9 cellular contexts compared by ENCODE assay signal in genomic region chr9:84170521-84171141, GRCh38.
A peak's percentile ranks its signal among the peaks of the same experiment; 100 is the strongest.
DNase-seq lines count a peak whose midpoint lies in the region; ATAC-seq and TF ChIP-seq lines count a peak whose summit lies in the region.
"Had no signal": no experiment of that assay in that cellular context is flagged by ENCODE, and none has a peak within 500 bp of the region (broad histone marks: within the 10 kb centered on the region; RNA-seq: fewer than 3 reads in every experiment).

No MANE protein-coding gene starts in this region.

- intact Hi-C loops in left cardiac atrium (cut with DNase I), result loop anchor here in 1 of 2 donors (5.0 kb wide), 1 partner anchor 188 kb away; the partner anchor contains the start of genes HNRNPK and RMI1

- POLR2A ChIA-PET in WTC11 (lab: Charles Lee), result no interaction called here

- H3K27ac Mint-ChIP-seq in WTC11, result no peak overlapping the region
- H3K27ac Mint-ChIP-seq: memory B cell had no signal

- ATAC-seq in WTC11 (peak; percentile 75), left cardiac atrium (peak; percentile 97), GM18868 (IDR thresholded peaks at IDR 0.05; ENCODE audit: unreplicated experiment) (no peak)

- CTCF ChIA-PET in WTC11 (lab: Charles Lee), result no interaction called here

- H3K9me3 Mint-ChIP-seq in WTC11, result no peaks in the 10 kb centered on the region
- H3K9me3 Mint-ChIP-seq: memory B cell had no signal

- H3K4me3 Mint-ChIP-seq in WTC11, result no peak overlapping the region
- H3K4me3 Mint-ChIP-seq: memory B cell had no signal

- H3K27me3 Mint-ChIP-seq in WTC11 (ENCODE audit: low read depth), result no peaks in the 10 kb centered on the region

- in situ Hi-C loops in GM13977 (cut with MboI; ENCODE audit: low pct_unique_long_range_greater_than_20kb, low sequenced_read_pairs, unreplicated experiment), result loop anchor here (25.0 kb wide), 1 partner anchor 233 kb away; no protein-coding TSS in a partner anchor

- TF ChIP-seq CTCF in WTC11 (IDR thresholded peaks at IDR 0.05), result no peak
- TF ChIP-seq CTCF in GM13977 (IDR thresholded peaks at IDR 0.05; ENCODE audit: extremely low read depth, insufficient read depth, missing control alignments), result no peak

- DNase-seq in HK-2 (ENCODE audit: unreplicated experiment) (peak; percentile 88), WTC11 (ENCODE audit: low spot score) (peak; percentile 22), left cardiac atrium (peak; percentile 82), smooth muscle cell of the brain vasculature (ENCODE audit: low read depth, low spot score) (peak; percentile 79), GM13977 (ENCODE audit: low spot score) (no peak), SIG-M5 treated with dmso at 0.1 percent for 504 hours (lab: John Stamatoyannopoulos, UW; ENCODE audit: unreplicated experiment) (no peak), NCI-H128 (lab: John Stamatoyannopoulos, UW; ENCODE audit: unreplicated experiment) (no peak)

- H3K36me3 Mint-ChIP-seq in WTC11, result no peaks in the 10 kb centered on the region
- H3K36me3 Mint-ChIP-seq: memory B cell had no signal

- H3K4me1 Mint-ChIP-seq in WTC11, result peaks cover 11% of the 10 kb centered on the region
- H3K4me1 Mint-ChIP-seq: memory B cell had no signal

TF ChIP-seq in WTC11, 78 proteins besides CTCF, POLR2A, EP300 and RAD21:
- TF ChIP-seq, protein P1, sequence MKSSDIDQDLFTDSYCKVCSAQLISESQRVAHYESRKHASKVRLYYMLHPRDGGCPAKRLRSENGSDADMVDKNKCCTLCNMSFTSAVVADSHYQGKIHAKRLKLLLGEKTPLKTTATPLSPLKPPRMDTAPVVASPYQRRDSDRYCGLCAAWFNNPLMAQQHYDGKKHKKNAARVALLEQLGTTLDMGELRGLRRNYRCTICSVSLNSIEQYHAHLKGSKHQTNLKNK (CRISPR knock-in tag; IDR thresholded peaks at IDR 0.05), result no peak
- no peak for TF ChIP-seq ZNF671 (CRISPR knock-in tag; IDR thresholded peaks at IDR 0.05)
- TF ChIP-seq, protein P2, sequence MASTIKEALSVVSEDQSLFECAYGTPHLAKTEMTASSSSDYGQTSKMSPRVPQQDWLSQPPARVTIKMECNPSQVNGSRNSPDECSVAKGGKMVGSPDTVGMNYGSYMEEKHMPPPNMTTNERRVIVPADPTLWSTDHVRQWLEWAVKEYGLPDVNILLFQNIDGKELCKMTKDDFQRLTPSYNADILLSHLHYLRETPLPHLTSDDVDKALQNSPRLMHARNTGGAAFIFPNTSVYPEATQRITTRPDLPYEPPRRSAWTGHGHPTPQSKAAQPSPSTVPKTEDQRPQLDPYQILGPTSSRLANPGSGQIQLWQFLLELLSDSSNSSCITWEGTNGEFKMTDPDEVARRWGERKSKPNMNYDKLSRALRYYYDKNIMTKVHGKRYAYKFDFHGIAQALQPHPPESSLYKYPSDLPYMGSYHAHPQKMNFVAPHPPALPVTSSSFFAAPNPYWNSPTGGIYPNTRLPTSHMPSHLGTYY (CRISPR knock-in tag; IDR thresholded peaks at IDR 0.05), result no peak
- no peak for TF ChIP-seq IRF1 (CRISPR knock-in tag; IDR thresholded peaks at IDR 0.05)
- TF ChIP-seq GABPB1 (CRISPR knock-in tag; IDR thresholded peaks at IDR 0.05), result no peak
- TF ChIP-seq HMGXB4 (CRISPR knock-in tag; IDR thresholded peaks at IDR 0.05), result no peak
- TF ChIP-seq TEAD4 (CRISPR knock-in tag; IDR thresholded peaks at IDR 0.05), result no peak
- no peak for TF ChIP-seq KAT7 (CRISPR knock-in tag; IDR thresholded peaks at IDR 0.05; ENCODE audit: borderline replicate concordance)
- TF ChIP-seq, protein P3, sequence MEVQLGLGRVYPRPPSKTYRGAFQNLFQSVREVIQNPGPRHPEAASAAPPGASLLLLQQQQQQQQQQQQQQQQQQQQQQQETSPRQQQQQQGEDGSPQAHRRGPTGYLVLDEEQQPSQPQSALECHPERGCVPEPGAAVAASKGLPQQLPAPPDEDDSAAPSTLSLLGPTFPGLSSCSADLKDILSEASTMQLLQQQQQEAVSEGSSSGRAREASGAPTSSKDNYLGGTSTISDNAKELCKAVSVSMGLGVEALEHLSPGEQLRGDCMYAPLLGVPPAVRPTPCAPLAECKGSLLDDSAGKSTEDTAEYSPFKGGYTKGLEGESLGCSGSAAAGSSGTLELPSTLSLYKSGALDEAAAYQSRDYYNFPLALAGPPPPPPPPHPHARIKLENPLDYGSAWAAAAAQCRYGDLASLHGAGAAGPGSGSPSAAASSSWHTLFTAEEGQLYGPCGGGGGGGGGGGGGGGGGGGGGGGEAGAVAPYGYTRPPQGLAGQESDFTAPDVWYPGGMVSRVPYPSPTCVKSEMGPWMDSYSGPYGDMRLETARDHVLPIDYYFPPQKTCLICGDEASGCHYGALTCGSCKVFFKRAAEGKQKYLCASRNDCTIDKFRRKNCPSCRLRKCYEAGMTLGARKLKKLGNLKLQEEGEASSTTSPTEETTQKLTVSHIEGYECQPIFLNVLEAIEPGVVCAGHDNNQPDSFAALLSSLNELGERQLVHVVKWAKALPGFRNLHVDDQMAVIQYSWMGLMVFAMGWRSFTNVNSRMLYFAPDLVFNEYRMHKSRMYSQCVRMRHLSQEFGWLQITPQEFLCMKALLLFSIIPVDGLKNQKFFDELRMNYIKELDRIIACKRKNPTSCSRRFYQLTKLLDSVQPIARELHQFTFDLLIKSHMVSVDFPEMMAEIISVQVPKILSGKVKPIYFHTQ (CRISPR knock-in tag; IDR thresholded peaks at IDR 0.05), result no peak
- no peak for TF ChIP-seq NR1H2 (CRISPR knock-in tag; IDR thresholded peaks at IDR 0.05)
- no peak for TF ChIP-seq JUN (CRISPR knock-in tag; IDR thresholded peaks at IDR 0.05)
- no peak for TF ChIP-seq ELF4 (CRISPR knock-in tag; IDR thresholded peaks at IDR 0.05; ENCODE audit: low read depth)
- TF ChIP-seq NR3C1 (CRISPR knock-in tag; conservative IDR thresholded peaks at IDR 0.05; ENCODE audit: low read depth), result no peak
- no peak for TF ChIP-seq ZNF281 (CRISPR knock-in tag; IDR thresholded peaks at IDR 0.05)
- TF ChIP-seq, protein P4, sequence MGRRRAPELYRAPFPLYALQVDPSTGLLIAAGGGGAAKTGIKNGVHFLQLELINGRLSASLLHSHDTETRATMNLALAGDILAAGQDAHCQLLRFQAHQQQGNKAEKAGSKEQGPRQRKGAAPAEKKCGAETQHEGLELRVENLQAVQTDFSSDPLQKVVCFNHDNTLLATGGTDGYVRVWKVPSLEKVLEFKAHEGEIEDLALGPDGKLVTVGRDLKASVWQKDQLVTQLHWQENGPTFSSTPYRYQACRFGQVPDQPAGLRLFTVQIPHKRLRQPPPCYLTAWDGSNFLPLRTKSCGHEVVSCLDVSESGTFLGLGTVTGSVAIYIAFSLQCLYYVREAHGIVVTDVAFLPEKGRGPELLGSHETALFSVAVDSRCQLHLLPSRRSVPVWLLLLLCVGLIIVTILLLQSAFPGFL (CRISPR knock-in tag; IDR thresholded peaks at IDR 0.05; ENCODE audit: borderline replicate concordance), result no peak
- TF ChIP-seq CDX4 (CRISPR knock-in tag; IDR thresholded peaks at IDR 0.05; ENCODE audit: borderline replicate concordance), result no peak

Comparison
In these comparisons a context has a peak if more than half of its experiments do, and no peak if none do; other contexts are left out.
1. DNase-seq: peak in HK-2 (single experiment), WTC11 (single experiment), left cardiac atrium (single experiment) and smooth muscle cell of the brain vasculature (single experiment); none in GM13977 (single experiment), SIG-M5 treated with dmso at 0.1 percent for 504 hours (single experiment) and NCI-H128 (single experiment).